ENCODE assay signal across 20 cellular contexts in the genomic region with DNA sequence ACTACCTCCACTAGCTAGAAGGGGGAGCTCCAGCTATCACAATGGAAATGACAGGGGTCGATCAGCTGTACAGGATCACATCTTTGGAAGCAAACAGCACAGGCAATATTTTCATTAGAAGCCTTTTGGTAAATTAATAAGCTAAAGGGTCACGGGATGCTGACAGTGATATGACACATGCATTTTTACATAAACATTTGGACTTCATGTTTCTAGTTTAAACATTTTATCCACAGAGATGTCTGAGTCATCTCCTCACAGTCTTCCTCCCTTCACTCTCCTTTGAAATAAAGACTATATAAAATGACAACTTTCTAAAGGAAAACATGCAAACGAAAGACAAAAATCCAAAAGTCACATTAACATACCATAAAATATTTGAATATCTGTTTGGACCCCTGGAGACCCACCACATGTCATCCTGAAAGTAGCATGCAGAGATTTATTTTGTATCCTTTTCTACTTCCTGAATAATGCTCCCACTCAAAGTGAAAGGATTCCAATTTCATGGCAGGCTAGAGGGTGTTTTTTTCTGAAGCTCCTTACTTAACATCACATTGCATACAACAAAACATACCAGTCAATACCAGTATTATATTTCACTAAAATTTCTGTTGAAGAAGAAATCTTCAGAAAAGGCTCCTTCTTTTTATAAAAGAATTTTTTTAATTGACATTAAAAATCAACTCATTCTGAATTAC.
DNase-seq lines count a peak whose midpoint lies in the region; ATAC-seq and TF ChIP-seq lines count a peak whose summit lies in the region.
"Had no signal": no experiment of that assay in that cellular context is flagged by ENCODE, and none has a peak within 500 bp of the region (broad histone marks: within the 10 kb centered on the region; RNA-seq: fewer than 3 reads in every experiment).

No MANE protein-coding gene starts in this region.

- H3K9me3 Mint-ChIP-seq in osteocyte (ENCODE audit: unreplicated experiment), result no peaks in the 10 kb centered on the region
- no peaks in the 10 kb centered on the region for H3K9me3 Mint-ChIP-seq in activated CD8-positive, alpha-beta T cell treated with anti-CD3 and anti-CD28 coated beads, Interleukin-2, amount 10 ng/mL, durations not matched to agents 7 days and 5 days (ENCODE audit: insufficient read depth)

- H3K36me3 Mint-ChIP-seq in osteocyte (ENCODE audit: unreplicated experiment), result no peaks in the 10 kb centered on the region
- no peaks in the 10 kb centered on the region for H3K36me3 Mint-ChIP-seq in activated CD8-positive, alpha-beta T cell treated with anti-CD3 and anti-CD28 coated beads, Interleukin-2, amount 10 ng/mL, durations not matched to agents 7 days and 5 days (ENCODE audit: low read depth)
- H3K36me3 Mint-ChIP-seq: activated naive CD4-positive, alpha-beta T cell treated with anti-CD3 and anti-CD28 coated beads, Interleukin-2, amount 10 ng/mL, durations not matched to agents 7 days and 5 days; natural killer cell had no signal

- H3K4me1 Mint-ChIP-seq in osteocyte (ENCODE audit: unreplicated experiment), result peaks cover 23% of the 10 kb centered on the region
- H3K4me1 Mint-ChIP-seq in activated CD8-positive, alpha-beta T cell treated with anti-CD3 and anti-CD28 coated beads, Interleukin-2, amount 10 ng/mL, durations not matched to agents 7 days and 5 days (ENCODE audit: low read depth), result no peaks in the 10 kb centered on the region
- H3K4me1 Mint-ChIP-seq: activated naive CD4-positive, alpha-beta T cell treated with anti-CD3 and anti-CD28 coated beads, Interleukin-2, amount 10 ng/mL, durations not matched to agents 7 days and 5 days; natural killer cell had no signal

- intact Hi-C loops in lower leg skin (cut with DNase I; ENCODE audit: low total_unique reads), result no loop called here

- no peak for TF ChIP-seq POLR2A in lower leg skin (IDR thresholded peaks at IDR 0.05)

- H3K4me3 ChIP-seq in SJSA1 (no peak overlapping the region), lower leg skin (ENCODE audit: low read depth, poor library complexity, severe bottlenecking) (no peak overlapping the region)
- H3K4me3 ChIP-seq: heart left ventricle, suprapubic skin had no signal

- peak overlapping the region; percentile 38 for H3K27ac ChIP-seq in SJSA1
- H3K27ac ChIP-seq: heart left ventricle, RWPE1, suprapubic skin had no signal

- H3K27ac Mint-ChIP-seq in osteocyte (ENCODE audit: unreplicated experiment), result peak overlapping the region; percentile 83
- H3K27ac Mint-ChIP-seq in activated CD8-positive, alpha-beta T cell treated with anti-CD3 and anti-CD28 coated beads, Interleukin-2, amount 10 ng/mL, durations not matched to agents 7 days and 5 days, result no peak overlapping the region
- H3K27ac Mint-ChIP-seq: activated naive CD4-positive, alpha-beta T cell treated with anti-CD3 and anti-CD28 coated beads, Interleukin-2, amount 10 ng/mL, durations not matched to agents 7 days and 5 days; natural killer cell had no signal

- TF ChIP-seq CTCF in osteocyte (IDR thresholded peaks at IDR 0.05) (peak; percentile 37), lower leg skin (IDR thresholded peaks at IDR 0.05) (no peak)

- no peaks in the 10 kb centered on the region for H3K27me3 Mint-ChIP-seq in osteocyte (ENCODE audit: unreplicated experiment)
- H3K27me3 Mint-ChIP-seq in activated CD8-positive, alpha-beta T cell treated with anti-CD3 and anti-CD28 coated beads, Interleukin-2, amount 10 ng/mL, durations not matched to agents 7 days and 5 days (ENCODE audit: low read depth), result no peaks in the 10 kb centered on the region
- H3K27me3 Mint-ChIP-seq: activated naive CD4-positive, alpha-beta T cell treated with anti-CD3 and anti-CD28 coated beads, Interleukin-2, amount 10 ng/mL, durations not matched to agents 7 days and 5 days had no signal

- ATAC-seq in activated CD8-positive, alpha-beta T cell treated with anti-CD3 and anti-CD28 coated beads, Interleukin-2, amount 10 ng/mL, durations not matched to agents 7 days and 5 days, result no peak
- ATAC-seq: heart left ventricle, natural killer cell had no signal

- CTCF ChIA-PET in activated CD8-positive, alpha-beta T cell treated with anti-CD3 and anti-CD28 coated beads, Interleukin-2, amount 10 ng/mL, durations not matched to agents 7 days and 5 days (lab: Charles Lee), result no interaction called here

- POLR2A ChIA-PET in activated CD8-positive, alpha-beta T cell treated with anti-CD3 and anti-CD28 coated beads, Interleukin-2, amount 10 ng/mL, durations not matched to agents 7 days and 5 days (lab: Charles Lee), result no interaction called here

- WGBS in lower leg skin, 2 donors, result 79 to 80% methylated on average over 3 of the region's 3 CpGs

- H3K9me3 ChIP-seq in SJSA1 (replicated peaks), result no peaks in the 10 kb centered on the region
- H3K9me3 ChIP-seq: BE2C, Caco-2, heart left ventricle, suprapubic skin had no signal

- H3K4me3 Mint-ChIP-seq in osteocyte (ENCODE audit: unreplicated experiment), result peak overlapping the region; percentile 69
- no peak overlapping the region for H3K4me3 Mint-ChIP-seq in activated CD8-positive, alpha-beta T cell treated with anti-CD3 and anti-CD28 coated beads, Interleukin-2, amount 10 ng/mL, durations not matched to agents 7 days and 5 days
- H3K4me3 Mint-ChIP-seq: activated naive CD4-positive, alpha-beta T cell treated with anti-CD3 and anti-CD28 coated beads, Interleukin-2, amount 10 ng/mL, durations not matched to agents 7 days and 5 days; natural killer cell had no signal

- H3K27me3 ChIP-seq in SJSA1 (replicated peaks), result no peaks in the 10 kb centered on the region
- H3K27me3 ChIP-seq: BE2C, heart left ventricle, suprapubic skin had no signal

- H3K36me3 ChIP-seq in SJSA1, result no peaks in the 10 kb centered on the region
- H3K36me3 ChIP-seq: BE2C, heart left ventricle, suprapubic skin had no signal

- DNase-seq in H4 (ENCODE audit: low spot score) (peak; percentile 10), SJSA1 (ENCODE audit: low read depth in 1 of 2, low spot score in 2 of 2) (peak in 1 of 2 experiments; percentile 37), fibroblast of gingiva (ENCODE audit: low read depth) (peak; percentile 41), osteocyte (ENCODE audit: extremely low spot score, unreplicated experiment) (no peak), SHP77 (lab: John Stamatoyannopoulos, UW) (no peak), lower leg skin (ENCODE audit: low spot score in 2 of 2) (no peak), kidney glomerular epithelial cell (lab: John Stamatoyannopoulos, UW) (no peak)
- no peak for DNase-seq in activated CD8-positive, alpha-beta T cell treated with anti-CD3 and anti-CD28 coated beads, Interleukin-2, amount 10 ng/mL, durations not matched to agents 7 days and 5 days
- DNase-seq: activated CD4-positive, alpha-beta T cell treated with anti-CD3 and anti-CD28 coated beads, Interleukin-2, amount 50 U/mL, for 48 hours; activated naive CD4-positive, alpha-beta T cell treated with anti-CD3 and anti-CD28 coated beads, Interleukin-2, amount 10 ng/mL, durations not matched to agents 7 days and 5 days; activated T-cell treated with anti-CD3 and anti-CD28 coated beads, Interleukin-2, amount 50 U/mL, for 1 hour; BE2C; Caco-2; dermis blood vessel endothelial cell; heart left ventricle; mesendoderm; natural killer cell; NCI-H146 had no signal

- H3K4me1 ChIP-seq in SJSA1 (replicated peaks), result peaks cover 3% of the 10 kb centered on the region; the same call in 1 of the 2 replicates
- H3K4me1 ChIP-seq: BE2C, Caco-2, heart left ventricle, suprapubic skin had no signal

Comparison
In these comparisons a context has a peak if more than half of its experiments do, and no peak if none do; other contexts are left out.
1. DNase-seq: peak in H4 (single experiment) and fibroblast of gingiva (single experiment); none in osteocyte (single experiment), SHP77 (0 of 2), lower leg skin (0 of 2), activated CD8-positive, alpha-beta T cell treated with anti-CD3 and anti-CD28 coated beads, Interleukin-2, amount 10 ng/mL, durations not matched to agents 7 days and 5 days (single experiment) and kidney glomerular epithelial cell (single experiment).